ENCODE assay signal across 24 cellular contexts in genomic region chr11:99170606-99171005, GRCh38.
"Had no signal": no experiment of that assay in that cellular context is flagged by ENCODE, and none has a peak within 500 bp of the region (broad histone marks: within the 10 kb centered on the region; RNA-seq: fewer than 3 reads in every experiment).

No MANE protein-coding gene starts in this region.

- FAIRE-seq: endometrium, keratinocyte had no signal

- DNase-seq: cortex of kidney; effector CD8-positive, alpha-beta T cell; effector memory CD8-positive, alpha-beta T cell; endodermal cell; erythroblast; esophagus squamous epithelium; foreskin fibroblast; foreskin melanocyte; gastrocnemius medialis; glutamatergic neuron; head of caudate nucleus; heart right ventricle; hippocampal formation; left cardiac atrium; left lung; left ventricle myocardium superior; lower lobe of right lung; mesenchymal stem cell; mucosa of descending colon; naive B cell; naive thymus-derived CD8-positive, alpha-beta T cell had no signal

- H3K36me3 ChIP-seq: esophagus squamous epithelium, gastrocnemius medialis, heart right ventricle, left lung, lower lobe of right lung had no signal

- H3K27me3 ChIP-seq: esophagus squamous epithelium, gastrocnemius medialis, heart right ventricle, left lung had no signal

- H3K9me3 ChIP-seq: esophagus squamous epithelium, gastrocnemius medialis, heart right ventricle, lower lobe of right lung had no signal

- H3K4me3 ChIP-seq: esophagus squamous epithelium, gastrocnemius medialis, heart right ventricle, left lung, lower lobe of right lung, mucosa of descending colon had no signal

- H3K27ac ChIP-seq: epithelial cell of prostate, esophagus squamous epithelium, gastrocnemius medialis, heart right ventricle, left lung, lower lobe of right lung had no signal
